In genomic region chrX:46380148-46380752, GRCh38 we compare ENCODE assay signal across 16 cellular contexts.
DNase-seq lines count a peak whose midpoint lies in the region; ATAC-seq, FAIRE-seq and TF ChIP-seq lines count a peak whose summit lies in the region.
"Had no signal": no experiment of that assay in that cellular context is flagged by ENCODE, and none has a peak within 500 bp of the region (broad histone marks: within the 10 kb centered on the region; RNA-seq: fewer than 3 reads in every experiment).

No MANE protein-coding gene starts in this region.

- no peak overlapping the region for H3K4me3 ChIP-seq in HepG2 (replicated peaks in 1 of 3; ENCODE audit: insufficient read depth in 1 of 3, low read depth in 2 of 3, low read length in 3 of 3)
- H3K4me3 ChIP-seq in right lobe of liver: no peak overlapping the region
- no peak overlapping the region for H3K4me3 ChIP-seq in PC-3 (ENCODE audit: low read length)

- H3K9me3 ChIP-seq in HepG2 (ENCODE audit: low read length): no peaks in the 10 kb centered on the region
- H3K9me3 ChIP-seq in right lobe of liver: no peaks in the 10 kb centered on the region
- H3K9me3 ChIP-seq in PC-3 (ENCODE audit: low read length): no peaks in the 10 kb centered on the region

- intact Hi-C loops in HepG2 (cut with micrococcal nuclease; ENCODE audit: unreplicated experiment): no loop called here
- intact Hi-C loops in right lobe of liver (cut with DNase I): no loop called here
- intact Hi-C loops in PC-3 (cut with micrococcal nuclease): no loop called here

- POLR2A ChIA-PET in HepG2 (lab: Yijun Ruan, JAX): no interaction called here
- POLR2A ChIA-PET in PC-3 (lab: Charles Lee; ENCODE audit: unreplicated experiment): interaction anchor here (0.7 to 0.8 kb wide), 2 partner anchors 28 to 589 kb away, joined by 3 to 5 read pairs; no protein-coding TSS in a partner anchor

- H3K27me3 ChIP-seq in HepG2 (ENCODE audit: control insufficient read depth in 1 of 2, insufficient read depth in 2 of 2, low read length in 2 of 2) (no peaks in the 10 kb centered on the region), right lobe of liver (no peaks in the 10 kb centered on the region), PC-3 (ENCODE audit: low read length) (no peaks in the 10 kb centered on the region)

- ATAC-seq in HepG2: no peak
- ATAC-seq in right lobe of liver: no peak
- ATAC-seq in PC-3: no peak

- no peaks in the 10 kb centered on the region for H4K20me1 ChIP-seq in HepG2 (ENCODE audit: insufficient read depth, low read length)
- H4K20me1 ChIP-seq in PC-3 (ENCODE audit: low read length): no peaks in the 10 kb centered on the region

- BruUV-seq in HepG2 (replicated peaks; lab: Mats Ljungman, UMichigan) (no TSS peak), PC-3 (replicated peaks; lab: Mats Ljungman, UMichigan) (no TSS peak)

- no peaks in the 10 kb centered on the region for H3K36me3 Mint-ChIP-seq in progenitor cell of endocrine pancreas (ENCODE audit: insufficient read depth)
- H3K36me3 Mint-ChIP-seq: CD4-positive, alpha-beta memory T cell had no signal

- TF ChIP-seq POLR2A in HepG2 (IDR thresholded peaks at IDR 0.05; ENCODE audit: insufficient read depth in 1 of 2, low read depth in 2 of 2, low read length in 2 of 2) (no peak), right lobe of liver (IDR thresholded peaks at IDR 0.05) (no peak)

- TF ChIP-seq EP300 in HepG2 (IDR thresholded peaks at IDR 0.05; ENCODE audit: low read depth in 2 of 2, low read length in 2 of 2) (no peak), HepG2 (CRISPR knock-in tag; IDR thresholded peaks at IDR 0.05; ENCODE audit: borderline replicate concordance) (no peak)

- TF ChIP-seq RAD21 in HepG2 (CRISPR knock-in tag; IDR thresholded peaks at IDR 0.05): no peak

- H3K9me3 Mint-ChIP-seq in progenitor cell of endocrine pancreas (ENCODE audit: low read depth): peaks cover 16% of the 10 kb centered on the region
- H3K9me3 Mint-ChIP-seq: CD4-positive, alpha-beta memory T cell had no signal

- H3K36me3 ChIP-seq in HepG2 (replicated peaks in 1 of 2; ENCODE audit: control insufficient read depth in 1 of 2, insufficient read depth in 2 of 2, low read length in 2 of 2) (no peaks in the 10 kb centered on the region), right lobe of liver (no peaks in the 10 kb centered on the region), PC-3 (ENCODE audit: low read depth, low read length) (no peaks in the 10 kb centered on the region)

- no peaks in the 10 kb centered on the region for H3K9me2 ChIP-seq in PC-3 (replicated peaks; ENCODE audit: low read length)

- H3K4me1 Mint-ChIP-seq in progenitor cell of endocrine pancreas (ENCODE audit: low read depth): peaks cover 2% of the 10 kb centered on the region
- H3K4me1 Mint-ChIP-seq: CD4-positive, alpha-beta memory T cell had no signal

- no peak overlapping the region for H3K4me3 Mint-ChIP-seq in progenitor cell of endocrine pancreas (ENCODE audit: low read depth)
- H3K4me3 Mint-ChIP-seq: CD4-positive, alpha-beta memory T cell had no signal

- no peaks in the 10 kb centered on the region for H3K79me2 ChIP-seq in HepG2 (ENCODE audit: insufficient read depth, low read length)
- no peaks in the 10 kb centered on the region for H3K79me2 ChIP-seq in PC-3 (ENCODE audit: low read length)

- no peak overlapping the region for H2AFZ ChIP-seq in HepG2 (ENCODE audit: low read length)
- H2AFZ ChIP-seq in PC-3 (ENCODE audit: low read length): peak overlapping the region; percentile 28

- TF ChIP-seq CTCF in HepG2 (CRISPR knock-in tag; IDR thresholded peaks at IDR 0.05) (no peak), right lobe of liver (IDR thresholded peaks at IDR 0.05) (no peak), PC-3 (conservative IDR thresholded peaks at IDR 0.05; ENCODE audit: low read depth, low read length) (no peak), progenitor cell of endocrine pancreas (IDR thresholded peaks at IDR 0.05; ENCODE audit: unreplicated experiment) (no peak)

- H3K9ac ChIP-seq in HepG2 (ENCODE audit: insufficient read depth, low read depth, low read length): no peak overlapping the region
- H3K9ac ChIP-seq in PC-3 (ENCODE audit: low read length): no peak overlapping the region

- H3K27ac ChIP-seq in HepG2 (ENCODE audit: extremely low read length, insufficient read depth, low read length) (no peak overlapping the region), right lobe of liver (no peak overlapping the region), PC-3 (ENCODE audit: low read length) (no peak overlapping the region)

- H3K4me2 ChIP-seq in HepG2 (ENCODE audit: low read depth, low read length): no peak overlapping the region
- H3K4me2 ChIP-seq in PC-3 (ENCODE audit: low read length): no peak overlapping the region; the same call in 1 of the 2 replicates

- H3K4me1 ChIP-seq in HepG2 (ENCODE audit: insufficient read depth, low read length) (peaks cover 19% of the 10 kb centered on the region), right lobe of liver (no peaks in the 10 kb centered on the region), PC-3 (ENCODE audit: insufficient read depth, low read length) (peaks cover 16% of the 10 kb centered on the region)

- H3K27ac Mint-ChIP-seq in progenitor cell of endocrine pancreas: no peak overlapping the region
- H3K27ac Mint-ChIP-seq: CD4-positive, alpha-beta memory T cell had no signal

- no peak for FAIRE-seq in HepG2 (lab: Jason Lieb, UNC)
- FAIRE-seq: H54, RCC 7860 had no signal

- H3K27me3 Mint-ChIP-seq in progenitor cell of endocrine pancreas: no peaks in the 10 kb centered on the region
- H3K27me3 Mint-ChIP-seq: CD4-positive, alpha-beta memory T cell had no signal

- H3F3A ChIP-seq in PC-3 (ENCODE audit: low read length, unreplicated experiment): peaks cover 3% of the 10 kb centered on the region

- WGBS in HepG2 (ENCODE audit: low lambda C conversion rate): 10% methylated on average over 1 of the region's 3 CpGs
- WGBS in right lobe of liver (ENCODE audit: insufficient coverage, low coverage, low lambda C conversion rate, missing lambda C conversion rate): 42% methylated on average over 3 of the region's 3 CpGs

- CTCF ChIA-PET in HepG2 (lab: Yijun Ruan, JAX; ENCODE audit: low intra/inter-chr PET ratio, low total read pairs) (interaction anchor here (1.9 kb wide), 1 partner anchor 28 kb away, joined by 6 read pairs; no protein-coding TSS in a partner anchor), PC-3 (lab: Charles Lee) (no interaction called here)

- in situ Hi-C loops in HepG2 (cut with HindIII; ENCODE audit: extremely low pct_ligation_motif_present, low pct_unique_long_range_greater_than_20kb): loop anchor here (25.0 kb wide), 1 partner anchor 868 kb away; no protein-coding TSS in a partner anchor

- DNase-seq in HepG2 (ENCODE audit: low spot score): no peak
- DNase-seq in right lobe of liver: no peak
- peak; percentile 22 for DNase-seq in PC-3
- DNase-seq in dermis blood vessel endothelial cell: peak; percentile 28
- DNase-seq in progenitor cell of endocrine pancreas (ENCODE audit: low spot score, unreplicated experiment): no peak
- no peak for DNase-seq in iPS-NIHi7 (ENCODE audit: extremely low spot score)
- no peak for DNase-seq in NCI-H2227 treated with DMSO at 0.1 percent for 48 hours (lab: John Stamatoyannopoulos, UW)
- DNase-seq in SK-N-DZ (ENCODE audit: low spot score): no peak
- DNase-seq: Calu3; CD4-positive, alpha-beta memory T cell; NCI-H2029; NCI-H510A; NCI-H774; SHP77 had no signal

TF ChIP-seq in HepG2, 621 proteins besides CTCF, POLR2A, EP300 and RAD21 (continues in another document):
- no peak for TF ChIP-seq MTA3 (CRISPR knock-in tag; IDR thresholded peaks at IDR 0.05)
- no peak for TF ChIP-seq ZNF275 (CRISPR knock-in tag; IDR thresholded peaks at IDR 0.05; ENCODE audit: borderline replicate concordance)

Comparison
In these comparisons a context has a peak if more than half of its experiments do, and no peak if none do; other contexts are left out.
1. DNase-seq: peak in PC-3 (single experiment) and dermis blood vessel endothelial cell (single experiment); none in HepG2 (single experiment), right lobe of liver (0 of 3), progenitor cell of endocrine pancreas (single experiment), iPS-NIHi7 (single experiment), NCI-H2227 treated with DMSO at 0.1 percent for 48 hours (single experiment) and SK-N-DZ (single experiment).